ENCODE assay signal across 8 cellular contexts in genomic region chrX:11758400-11759171, GRCh38. TPM values are rescaled to one million over a fixed set of nuclear protein-coding genes. Genes with fewer than 3 reads are reported as not detected.
DNase-seq lines count a peak whose midpoint lies in the region; ATAC-seq and TF ChIP-seq lines count a peak whose summit lies in the region.

No MANE protein-coding gene starts in this region.

- peak; percentile 44 for ATAC-seq in HG02623 (IDR thresholded peaks at IDR 0.05; ENCODE audit: unreplicated experiment)

- TF ChIP-seq POLR2A in vagina (IDR thresholded peaks at IDR 0.05) = peak in 1 of 2 donors; percentile 11

- H3K9me3 ChIP-seq in ascending aorta = no peaks in the 10 kb centered on the region
- no peaks in the 10 kb centered on the region for H3K9me3 ChIP-seq in vagina

- H3K27me3 ChIP-seq in ascending aorta (no peaks in the 10 kb centered on the region), vagina (no peaks in the 10 kb centered on the region)

- intact Hi-C loops in ascending aorta (cut with DNase I) = loop anchor here (1.0 to 10.0 kb wide), 4 partner anchors 226 to 1574 kb away; partner anchors contain the start of gene HCCS
- intact Hi-C loops in vagina (cut with DNase I) = no loop called here

- H3K4me3 ChIP-seq in GM12865 (ENCODE audit: low read depth, low read length) (peak overlapping the region; percentile 70), ascending aorta (peak overlapping the region; percentile 64 to 73), vagina (peak overlapping the region; percentile 44 to 65)

- H3K4me1 ChIP-seq in ascending aorta (no peaks in the 10 kb centered on the region), vagina (no peaks in the 10 kb centered on the region)

- TF ChIP-seq CTCF in GM12865 (IDR thresholded peaks at IDR 0.05; ENCODE audit: insufficient read depth, low read depth, low read length, missing control alignments) (peak; percentile 61), ascending aorta (IDR thresholded peaks at IDR 0.05) (peak; percentile 52 to 60 (median 59)), vagina (IDR thresholded peaks at IDR 0.05) (peak; percentile 16 to 71 (median 30))

- DNase-seq in GM12865 (ENCODE audit: low read depth) (peak; percentile 93), NCI-H146 treated with DMSO at 0.1 percent for 48 hours (lab: John Stamatoyannopoulos, UW; ENCODE audit: unreplicated experiment) (peak; percentile 50), T-helper 22 cell (ENCODE audit: low read depth) (peak; percentile 76), ascending aorta (ENCODE audit: low spot score in 2 of 2) (peak; percentile 29 to 92), hepatic stellate cell (ENCODE audit: low spot score) (peak; percentile 77), renal cortical epithelial cell (ENCODE audit: low read depth) (peak; percentile 51), vagina (ENCODE audit: extremely low spot score in 2 of 2) (no peak)

- H3K36me3 ChIP-seq in ascending aorta (peaks cover 7 to 9% of the 10 kb centered on the region in 2 donors), vagina (peaks cover 0 to under 1% of the 10 kb centered on the region in 2 donors)

- peak overlapping the region; percentile 75 to 90 for H3K27ac ChIP-seq in ascending aorta
- peak overlapping the region; percentile 90 for H3K27ac ChIP-seq in vagina

RNA-seq across cellular contexts. Expression of gene MSL3, which starts 0.5 kb away (rescaled TPM):
- 28.5 TPM for total RNA-seq in ascending aorta
- 26.0 and 28.3 TPM in 2 replicates for total RNA-seq in renal cortical epithelial cell
- 25.5 TPM for total RNA-seq in vagina

Comparison
In these comparisons a context has a peak if more than half of its experiments do, and no peak if none do; other contexts are left out.
1. DNase-seq: peak in GM12865 (single experiment), NCI-H146 treated with DMSO at 0.1 percent for 48 hours (single experiment), T-helper 22 cell (single experiment), ascending aorta (2 of 2), hepatic stellate cell (single experiment) and renal cortical epithelial cell (single experiment); none in vagina (0 of 2).
2. Peak in every context shown above with its lines, with median percentiles within 50 percentile points of each other: H3K4me3 ChIP-seq and CTCF ChIP-seq.